In genomic region chr9:78298046-78298511, GRCh38 we compare ENCODE assay signal across 8 cellular contexts. TPM values are rescaled to one million over a fixed set of nuclear protein-coding genes. Genes with fewer than 3 reads are reported as not detected.
DNase-seq lines count a peak whose midpoint lies in the region; ATAC-seq and TF ChIP-seq lines count a peak whose summit lies in the region.

No MANE protein-coding gene starts in this region.

- POLR2A ChIA-PET in Panc1 (lab: Charles Lee), result interaction anchor here (0.6 to 0.9 kb wide), 2 partner anchors 10 to 651 kb away, joined by 3 to 5 read pairs; no protein-coding TSS in a partner anchor

- H3K9me3 ChIP-seq in Panc1 (ENCODE audit: control insufficient read depth, insufficient read depth, low read depth, low read length), result no peaks in the 10 kb centered on the region
- H3K9me3 ChIP-seq in mesodermal cell (ENCODE audit: control insufficient read depth, low read length), result no peaks in the 10 kb centered on the region
- no peaks in the 10 kb centered on the region for H3K9me3 ChIP-seq in tibial nerve

- peaks cover 21% of the 10 kb centered on the region for H3K36me3 ChIP-seq in Panc1 (ENCODE audit: control insufficient read depth, insufficient read depth, low read length)
- peaks cover 37% of the 10 kb centered on the region for H3K36me3 ChIP-seq in mesodermal cell (ENCODE audit: control insufficient read depth, insufficient read depth, low read length)
- H3K36me3 ChIP-seq in tibial nerve, result no peaks in the 10 kb centered on the region

- DNase-seq in NCI-H82 (lab: John Stamatoyannopoulos, UW) (peak; percentile 33), NCI-H82 treated with DMSO at 0.1 percent for 48 hours (lab: John Stamatoyannopoulos, UW; ENCODE audit: unreplicated experiment) (no peak), Panc1 (ENCODE audit: low read depth, low spot score) (no peak), tibial nerve (ENCODE audit: low spot score in 2 of 2) (no peak), dedifferentiated amniotic fluid mesenchymal stem cell (ENCODE audit: extremely low spot score) (no peak), NCI-H2029 (lab: John Stamatoyannopoulos, UW) (no peak)

- no peaks in the 10 kb centered on the region for H3K27me3 ChIP-seq in Panc1 (ENCODE audit: control insufficient read depth, insufficient read depth, low read length)
- peaks cover 0 to 6% of the 10 kb centered on the region in 2 donors for H3K27me3 ChIP-seq in tibial nerve

- TF ChIP-seq POLR2A in tibial nerve (IDR thresholded peaks at IDR 0.05), result no peak

- intact Hi-C loops in Panc1 (cut with micrococcal nuclease; ENCODE audit: unreplicated experiment), result no loop called here

- CTCF ChIA-PET in Panc1 (lab: Charles Lee), result no interaction called here

- in situ Hi-C loops in Panc1 (cut with HindIII; ENCODE audit: low pct_unique_long_range_greater_than_20kb, low sequenced_read_pairs), result no loop called here

- H3K27ac ChIP-seq in Panc1 (ENCODE audit: low read length), result peak overlapping the region; percentile 69
- H3K27ac ChIP-seq in cingulate gyrus (ENCODE audit: low read depth, low read length), result peak overlapping the region; percentile 87
- H3K27ac ChIP-seq in mesodermal cell (ENCODE audit: low read depth, low read length, severe bottlenecking), result peak overlapping the region; percentile 98
- peak overlapping the region; percentile 13 to 74 (median 41) for H3K27ac ChIP-seq in tibial nerve

- H3K4me3 ChIP-seq in Panc1 (ENCODE audit: low read depth in 2 of 2, low read length in 2 of 2), result peak overlapping the region; percentile 76 to 77
- H3K4me3 ChIP-seq in mesodermal cell (ENCODE audit: extremely low read depth, insufficient read depth, low read length, poor library complexity, severe bottlenecking), result peak overlapping the region; percentile 69
- peak overlapping the region; percentile 40 to 68 (median 56) for H3K4me3 ChIP-seq in tibial nerve

- H3K4me1 ChIP-seq in Panc1 (ENCODE audit: control insufficient read depth, insufficient read depth, low read length), result peaks cover 6% of the 10 kb centered on the region; the same call in 1 of the 2 replicates
- peaks cover 11% of the 10 kb centered on the region for H3K4me1 ChIP-seq in mesodermal cell (ENCODE audit: control insufficient read depth, insufficient read depth, low read length, poor library complexity, severe bottlenecking)
- H3K4me1 ChIP-seq in tibial nerve, result peaks cover 0 to 34% (median 8%) of the 10 kb centered on the region in 4 donors

- no peak for ATAC-seq in Panc1

- 5 to 7% methylated on average over 4 to 6 of the region's 13 CpGs for WGBS in mesodermal cell (ENCODE audit: insufficient coverage in 2 of 2), 2 experiments
- 3 to 4% methylated on average over 13 of the region's 13 CpGs for whole genome bisulfite sequencing in tibial nerve, 2 donors

- TF ChIP-seq CTCF in Panc1 (IDR thresholded peaks at IDR 0.05) (no peak), tibial nerve (IDR thresholded peaks at IDR 0.05) (no peak)

- no TSS peak for BruUV-seq in Panc1 (replicated peaks; lab: Mats Ljungman, UMichigan)

- TF ChIP-seq EP300 in tibial nerve (IDR thresholded peaks at IDR 0.05), result no peak

RNA-seq across cellular contexts. Expression of gene PSAT1, which starts 1.2 kb away (rescaled TPM):
- total RNA-seq in Panc1 (2021; ENCODE audit: unreplicated experiment) (71.8 TPM), tibial nerve (10 to 100 TPM in 1 of 4 donors, 1 to 10 TPM in 3; 4.5 to 11.6 (median 7.9) TPM)
- polyA plus RNA-seq in Panc1 (2012; ENCODE audit: insufficient read length), result 130 TPM
- 162 TPM for polyA plus RNA-seq in mesodermal cell (2013, experiment 1 of 2)
- polyA plus RNA-seq in mesodermal cell (2013, experiment 2 of 2), result 192 TPM

Comparison
In these comparisons a context has a peak if more than half of its experiments do, and no peak if none do; other contexts are left out.
1. H3K27ac ChIP-seq: peak in every context shown above with its lines; median percentile 98 in mesodermal cell; 87 in cingulate gyrus; 69 in Panc1; 41 in tibial nerve.